ENCODE assay signal across 23 cellular contexts in genomic region chr18:10027461-10027860, GRCh38.
A peak's percentile ranks its signal among the peaks of the same experiment; 100 is the strongest.
DNase-seq lines count a peak whose midpoint lies in the region; ATAC-seq, FAIRE-seq and TF ChIP-seq lines count a peak whose summit lies in the region.
"Had no signal": no experiment of that assay in that cellular context is flagged by ENCODE, and none has a peak within 500 bp of the region (broad histone marks: within the 10 kb centered on the region; RNA-seq: fewer than 3 reads in every experiment).

No MANE protein-coding gene starts in this region.

- no peak for TF ChIP-seq CTCF in right atrium auricular region (IDR thresholded peaks at IDR 0.05)
- no peak for TF ChIP-seq CTCF in body of pancreas (IDR thresholded peaks at IDR 0.05)

- H2BK5ac ChIP-seq in mesenchymal stem cell (ENCODE audit: low read depth, low read length, poor library complexity, severe bottlenecking): no peak overlapping the region

- TF ChIP-seq POLR2A in body of pancreas (IDR thresholded peaks at IDR 0.05): no peak

- intact Hi-C loops in Right ventricle myocardium superior (cut with DNase I) (no loop called here), body of pancreas (cut with DNase I) (no loop called here)

- no peaks in the 10 kb centered on the region for H3K79me1 ChIP-seq in mesenchymal stem cell (replicated peaks; ENCODE audit: low read length, poor library complexity, severe bottlenecking)

- H2BK120ac ChIP-seq in mesenchymal stem cell (ENCODE audit: low read depth, low read length): peak overlapping the region; percentile 62

- H4K8ac ChIP-seq in mesenchymal stem cell (ENCODE audit: low read length): no peak overlapping the region

- H3K18ac ChIP-seq in mesenchymal stem cell (ENCODE audit: low read depth in 1 of 2, low read length in 2 of 2): peak overlapping the region in 1 of 2 experiments; percentile 9

- no peak overlapping the region for H3K4me2 ChIP-seq in mesenchymal stem cell (ENCODE audit: low read length, poor library complexity, severe bottlenecking)
- H3K4me2 ChIP-seq: BLaER1, GM23338 had no signal

- H2BK15ac ChIP-seq in mesenchymal stem cell (ENCODE audit: low read depth, poor library complexity, severe bottlenecking): no peak overlapping the region

- FAIRE-seq in urothelium cell line (lab: Jason Lieb, UNC): peak; percentile 55
- FAIRE-seq: A204.1, GM12878, GM19239 had no signal

- peaks cover 0 to 8% of the 10 kb centered on the region in 2 donors for H3K4me1 ChIP-seq in right atrium auricular region
- H3K4me1 ChIP-seq in body of pancreas: peaks cover 41% of the 10 kb centered on the region
- no peaks in the 10 kb centered on the region for H3K4me1 ChIP-seq in mesenchymal stem cell (ENCODE audit: control insufficient read depth, insufficient read depth, low read depth, low read length)
- H3K4me1 ChIP-seq: Caco-2 had no signal

- H3K4me3 ChIP-seq in right atrium auricular region (no peak overlapping the region), body of pancreas (no peak overlapping the region), mesenchymal stem cell (ENCODE audit: insufficient read depth in 1 of 2, low read depth in 1 of 2, low read length in 2 of 2) (no peak overlapping the region)
- H3K4me3 ChIP-seq: BLaER1, GM12878, GM23338 had no signal

- H3K14ac ChIP-seq in mesenchymal stem cell (ENCODE audit: low read length in 2 of 2): peak overlapping the region in 1 of 2 experiments; percentile 67

- H2AK5ac ChIP-seq in mesenchymal stem cell (ENCODE audit: low read length, severe bottlenecking): no peak overlapping the region

- no peak overlapping the region for H3K23ac ChIP-seq in mesenchymal stem cell (ENCODE audit: low read length in 2 of 2)

- no peak overlapping the region for H4K91ac ChIP-seq in mesenchymal stem cell (ENCODE audit: low read length)

- H3K9ac ChIP-seq in mesenchymal stem cell (ENCODE audit: low read length): no peak overlapping the region
- H3K9ac ChIP-seq: BLaER1 had no signal

- no peak overlapping the region for H2AFZ ChIP-seq in mesenchymal stem cell (ENCODE audit: low read depth, low read length)
- H2AFZ ChIP-seq: GM23338 had no signal

- 97 to 98% methylated on average over 3 of the region's 3 CpGs for WGBS in body of pancreas, 2 donors
- WGBS in mesenchymal stem cell: 96% methylated on average over 3 of the region's 3 CpGs

- DNase-seq in right atrium auricular region (ENCODE audit: low spot score) (no peak), Right ventricle myocardium superior (no peak), body of pancreas (no peak), mesenchymal stem cell (no peak), urothelium cell line (ENCODE audit: low spot score) (no peak), EL (no peak), cerebellar nuclear complex (lab: John Stamatoyannopoulos, UW) (no peak), SW 1271 (lab: John Stamatoyannopoulos, UW) (no peak)
- DNase-seq: Caco-2; CD4-positive, CD25-positive, alpha-beta regulatory T cell; CD8-positive, alpha-beta T cell; DMS153; DND-41; GDM1; H9 had no signal

- H3K4ac ChIP-seq in mesenchymal stem cell (ENCODE audit: low read depth in 1 of 2, low read length in 2 of 2): no peak overlapping the region

- H3K27me3 ChIP-seq in right atrium auricular region: no peaks in the 10 kb centered on the region
- H3K27me3 ChIP-seq in body of pancreas: no peaks in the 10 kb centered on the region
- H3K27me3 ChIP-seq in mesenchymal stem cell (ENCODE audit: control insufficient read depth in 1 of 2, insufficient read depth in 1 of 2, low read length in 2 of 2): no peaks in the 10 kb centered on the region
- H3K27me3 ChIP-seq: BLaER1 had no signal

- H3K9me3 ChIP-seq in right atrium auricular region (no peaks in the 10 kb centered on the region), body of pancreas (no peaks in the 10 kb centered on the region), mesenchymal stem cell (ENCODE audit: control insufficient read depth, low read length) (no peaks in the 10 kb centered on the region)
- H3K9me3 ChIP-seq: BLaER1, Caco-2 had no signal

- H2BK12ac ChIP-seq in mesenchymal stem cell (ENCODE audit: low read length in 2 of 2): peak overlapping the region; percentile 25 to 89

- H3K36me3 ChIP-seq in right atrium auricular region (no peaks in the 10 kb centered on the region), body of pancreas (replicated peaks in 1 of 2; ENCODE audit: insufficient read depth in 1 of 2, low read depth in 2 of 2) (no peaks in the 10 kb centered on the region), mesenchymal stem cell (ENCODE audit: control insufficient read depth in 1 of 2, insufficient read depth in 2 of 2, low read depth in 1 of 2, low read length in 2 of 2) (no peaks in the 10 kb centered on the region)
- H3K36me3 ChIP-seq: BLaER1 had no signal

- ATAC-seq in Right ventricle myocardium superior (ENCODE audit: poor library complexity) (no peak), body of pancreas (no peak)
- ATAC-seq: CD8-positive, alpha-beta T cell; GM12878; GM23338; HCT116 had no signal

- H3K27ac ChIP-seq in right atrium auricular region (peak overlapping the region; percentile 41 to 72), body of pancreas (peak overlapping the region in 3 of 4 donors; percentile 43 to 68 (median 58)), mesenchymal stem cell (ENCODE audit: low read length, poor library complexity, severe bottlenecking) (no peak overlapping the region)
- H3K27ac ChIP-seq: 22Rv1, BLaER1, C4-2B had no signal
